In genomic region chr5:149367249-149367971, GRCh38 we compare ENCODE assay signal across 8 cellular contexts. TPM values are rescaled to one million over a fixed set of nuclear protein-coding genes. Genes with fewer than 3 reads are reported as not detected.
DNase-seq lines count a peak whose midpoint lies in the region; ATAC-seq and TF ChIP-seq lines count a peak whose summit lies in the region.

No MANE protein-coding gene starts in this region.

- H3K4me3 ChIP-seq in heart right ventricle = no peak overlapping the region

- H3K27ac ChIP-seq in heart right ventricle = no peak overlapping the region

- peaks cover 0 to 4% (median 0%) of the 10 kb centered on the region in 9 donors for H3K36me3 ChIP-seq in heart right ventricle

- intact Hi-C loops in heart right ventricle (cut with DNase I) = loop anchor here in 7 of 10 donors (5.0 to 10.0 kb wide), 6 partner anchors 50 to 200 kb away; no protein-coding TSS in a partner anchor
- intact Hi-C loops in sciatic nerve (cut with DNase I) = no loop called here

- no peaks in the 10 kb centered on the region for H3K9me3 ChIP-seq in heart right ventricle

- H3K36me3 Mint-ChIP-seq in activated naive CD4-positive, alpha-beta T cell treated with anti-CD3 and anti-CD28 coated beads, Interleukin-2, amount 50 U/mL, for 72 hours = no peaks in the 10 kb centered on the region

- peak; percentile 80 for ATAC-seq in GM21786 (IDR thresholded peaks at IDR 0.05; ENCODE audit: unreplicated experiment)
- peak; percentile 53 to 70 for ATAC-seq in activated naive CD4-positive, alpha-beta T cell treated with anti-CD3 and anti-CD28 coated beads, Interleukin-2, amount 50 U/mL, for 72 hours
- ATAC-seq in heart right ventricle = peak; percentile 43 to 66 (median 57)
- ATAC-seq in sciatic nerve = peak; percentile 66

- peaks cover 0 to 35% (median 12%) of the 10 kb centered on the region in 9 donors for H3K4me1 ChIP-seq in heart right ventricle

- H3K9me3 Mint-ChIP-seq in activated naive CD4-positive, alpha-beta T cell treated with anti-CD3 and anti-CD28 coated beads, Interleukin-2, amount 50 U/mL, for 72 hours = no peaks in the 10 kb centered on the region

- TF ChIP-seq CTCF in LNCAP (IDR thresholded peaks at IDR 0.05) = peak; percentile 85
- TF ChIP-seq CTCF in heart right ventricle (IDR thresholded peaks at IDR 0.05) = peak; percentile 61 to 86 (median 82)

- WGBS in heart right ventricle, 2 donors = 48% methylated on average over 14 of the region's 14 CpGs

- DNase-seq in EL (peak; percentile 77), SK-N-DZ (ENCODE audit: low spot score) (peak; percentile 85), heart right ventricle (peak; percentile 37 to 75), sciatic nerve (ENCODE audit: low spot score) (peak; percentile 72), hippocampal formation (lab: John Stamatoyannopoulos, UW) (no peak)
- DNase-seq in activated naive CD4-positive, alpha-beta T cell treated with anti-CD3 and anti-CD28 coated beads, Interleukin-2, amount 50 U/mL, for 72 hours (ENCODE audit: low spot score in 2 of 2) = peak in 1 of 2 donors; percentile 59

- peak overlapping the region; percentile 31 to 61 for H3K27ac Mint-ChIP-seq in activated naive CD4-positive, alpha-beta T cell treated with anti-CD3 and anti-CD28 coated beads, Interleukin-2, amount 50 U/mL, for 72 hours

- no peaks in the 10 kb centered on the region for H3K27me3 ChIP-seq in heart right ventricle

RNA-seq across cellular contexts. Expression of gene PCYOX1L, which starts 9.6 kb away (rescaled TPM):
- polyA plus RNA-seq in SK-N-DZ (2014; cell fraction: cytosol; rRNA removed) = 35.5 and 36.3 TPM in 2 replicates
- 32.9 and 42.1 TPM in 2 replicates for polyA plus RNA-seq in SK-N-DZ (2014; cell fraction: nucleus; rRNA removed)
- total RNA-seq in activated naive CD4-positive, alpha-beta T cell treated with anti-CD3 and anti-CD28 coated beads, Interleukin-2, amount 50 U/mL, for 72 hours = 10 to 100 TPM; 14.2 to 19.7 TPM
- total RNA-seq in heart right ventricle (1 to 10 TPM; 2.6 to 5.5 (median 4.0) TPM), sciatic nerve (10.8 TPM)
- polyA plus RNA-seq in heart right ventricle = 1 to 10 TPM; 4.5 to 6.2 TPM

RNA-seq across cellular contexts. Expression of gene IL17B, which starts 11.7 kb away (rescaled TPM):
- polyA plus RNA-seq in SK-N-DZ (2014; cell fraction: cytosol; rRNA removed) = 1.9 and 2.3 TPM in 2 replicates
- 0.50 and 4.4 TPM in 2 replicates for polyA plus RNA-seq in SK-N-DZ (2014; cell fraction: nucleus; rRNA removed)
- total RNA-seq in activated naive CD4-positive, alpha-beta T cell treated with anti-CD3 and anti-CD28 coated beads, Interleukin-2, amount 50 U/mL, for 72 hours = not detected
- total RNA-seq in heart right ventricle = under 1 TPM in 2 of 10 donors, not detected in 8; 0.44 to 0.83 TPM
- under 1 TPM in 1 of 2 donors, not detected in 1; 0.57 TPM for polyA plus RNA-seq in heart right ventricle
- total RNA-seq in sciatic nerve = 51.7 TPM

RNA-seq across cellular contexts. Expression of gene GRPEL2, which starts 22.1 kb away (rescaled TPM):
- 23.4 and 28.1 TPM in 2 replicates for polyA plus RNA-seq in SK-N-DZ (2014; cell fraction: cytosol; rRNA removed)
- 15.7 and 18.4 TPM in 2 replicates for polyA plus RNA-seq in SK-N-DZ (2014; cell fraction: nucleus; rRNA removed)
- 10 to 100 TPM; 26.9 to 43.0 TPM for total RNA-seq in activated naive CD4-positive, alpha-beta T cell treated with anti-CD3 and anti-CD28 coated beads, Interleukin-2, amount 50 U/mL, for 72 hours
- total RNA-seq in heart right ventricle (10 to 100 TPM in 6 of 10 donors, 1 to 10 TPM in 4; 8.1 to 13.4 (median 10.2) TPM), sciatic nerve (21.6 TPM)
- 1 to 10 TPM; 4.8 to 9.5 TPM for polyA plus RNA-seq in heart right ventricle

Comparison
In these comparisons a context has a peak if more than half of its experiments do, and no peak if none do; other contexts are left out.
1. DNase-seq: peak in EL (single experiment), SK-N-DZ (single experiment), heart right ventricle (2 of 2) and sciatic nerve (single experiment); none in hippocampal formation (0 of 2).
2. RNA of gene IL17B, which starts 11.7 kb away (total RNA-seq): 51.7 TPM in sciatic nerve (single experiment); 0.44 to 0.83 TPM in heart right ventricle and not detected in activated naive CD4-positive, alpha-beta T cell treated with anti-CD3 and anti-CD28 coated beads, Interleukin-2, amount 50 U/mL, for 72 hours; every median in the first group is over 10 times any median in the second.
3. Peak in every context shown above with its lines, with median percentiles within 50 percentile points of each other: ATAC-seq.